Comparison of ENCODE assay signal across 8 cellular contexts in the genomic region with DNA sequence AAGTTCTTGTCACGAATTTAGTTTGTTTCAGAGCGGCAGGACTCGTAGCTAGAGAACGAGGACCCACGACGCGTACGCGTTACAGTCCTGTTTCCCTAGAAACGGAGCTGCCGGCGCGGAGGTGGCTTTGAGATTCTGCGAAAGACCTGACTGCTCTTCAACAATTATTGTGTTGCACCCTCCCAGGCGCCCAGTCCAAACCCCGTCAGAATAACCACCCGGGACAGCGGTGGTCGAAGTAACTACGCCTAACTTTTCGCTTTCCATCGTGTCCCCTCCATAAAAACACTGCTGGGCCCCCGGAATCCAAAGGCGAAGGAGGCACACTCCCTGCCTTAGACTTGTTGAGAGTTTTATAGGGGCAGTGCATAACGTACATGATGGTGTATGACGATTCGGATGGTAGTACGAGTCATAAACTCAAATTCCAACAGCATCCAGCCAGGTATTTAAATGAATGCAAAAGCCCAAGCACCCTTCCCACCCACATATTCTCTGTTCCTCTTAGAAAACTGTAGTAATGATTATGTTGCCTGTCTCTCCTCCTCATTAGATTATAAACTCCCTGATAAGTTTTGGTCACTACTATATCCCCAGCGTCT. TPM values are rescaled to one million over a fixed set of nuclear protein-coding genes. Genes with fewer than 3 reads are reported as not detected.
DNase-seq lines count a peak whose midpoint lies in the region; ATAC-seq, FAIRE-seq and TF ChIP-seq lines count a peak whose summit lies in the region.

No MANE protein-coding gene starts in this region.

- H3K79me2 ChIP-seq in MM.1S (ENCODE audit: low read length) (peaks cover 35% of the 10 kb centered on the region), mesendoderm (ENCODE audit: control insufficient read depth, insufficient read depth, low read length) (peaks cover 5% of the 10 kb centered on the region)

- DNase-seq in H54 (ENCODE audit: insufficient read length, low spot score) (no peak), MM.1S (peak; percentile 20), mesendoderm (no peak), cerebellar cortex (ENCODE audit: low spot score) (no peak), iPS-NIHi7 (ENCODE audit: extremely low spot score) (no peak), RCC 7860 (ENCODE audit: low spot score) (no peak)

- H3K4me3 ChIP-seq in MM.1S (ENCODE audit: low read length), result peak overlapping the region; percentile 96
- peak overlapping the region; percentile 53 for H3K4me3 ChIP-seq in mesendoderm (ENCODE audit: low read length)

- H3K9me2 ChIP-seq in MM.1S (replicated peaks; ENCODE audit: insufficient read depth, low read length), result no peaks in the 10 kb centered on the region

- peak overlapping the region; percentile 89 for H3K56ac ChIP-seq in mesendoderm (ENCODE audit: low read length)

- TF ChIP-seq CTCF in MM.1S (IDR thresholded peaks at IDR 0.05; ENCODE audit: low read length), result no peak

- no peak overlapping the region for H2BK15ac ChIP-seq in mesendoderm (replicated peaks; ENCODE audit: low read depth)

- TF ChIP-seq POLR2A in H54 (IDR thresholded peaks at IDR 0.05; ENCODE audit: low read depth, low read length), result 0 out of 2 replicates have a peak, but pooled peaks have one; percentile 2

- peaks cover 5% of the 10 kb centered on the region for H3K79me1 ChIP-seq in mesendoderm (ENCODE audit: low read length)

- peak overlapping the region; percentile 75 for H3K18ac ChIP-seq in mesendoderm (ENCODE audit: low read length)

- H3K27ac ChIP-seq in MM.1S (ENCODE audit: low read length) (peak overlapping the region; percentile 95; the same call in 1 of the 2 replicates), cingulate gyrus (ENCODE audit: low read depth, low read length) (peak overlapping the region; percentile 97), mesendoderm (ENCODE audit: low read depth, low read length) (peak overlapping the region; percentile 21)

- 0 out of 2 replicates have a peak, but pooled peaks cover 4% of the 10 kb centered on the region for H3K4me1 ChIP-seq in MM.1S (ENCODE audit: low read length)
- H3K4me1 ChIP-seq in mesendoderm (ENCODE audit: control insufficient read depth, low read depth, low read length), result no peaks in the 10 kb centered on the region

- ATAC-seq in GM18498 (IDR thresholded peaks at IDR 0.05; ENCODE audit: unreplicated experiment), result peak; percentile 17

- no peak overlapping the region for H4K8ac ChIP-seq in mesendoderm (ENCODE audit: low read depth, low read length)

- peak overlapping the region; percentile 98 for H3K9ac ChIP-seq in MM.1S (ENCODE audit: low read length)
- peak overlapping the region; percentile 78 for H3K9ac ChIP-seq in mesendoderm (ENCODE audit: low read length)

- no peak overlapping the region for H3K23ac ChIP-seq in mesendoderm (ENCODE audit: low read length)

- no peaks in the 10 kb centered on the region for H3K36me3 ChIP-seq in MM.1S (replicated peaks; ENCODE audit: insufficient read depth, low read length)
- no peaks in the 10 kb centered on the region for H3K36me3 ChIP-seq in mesendoderm (ENCODE audit: control insufficient read depth, insufficient read depth, low read length)

- H3F3A ChIP-seq in MM.1S (ENCODE audit: insufficient read depth, low read length), result peaks cover 9% of the 10 kb centered on the region

- no peaks in the 10 kb centered on the region for H3K9me3 ChIP-seq in MM.1S (replicated peaks; ENCODE audit: insufficient read depth, low read length)

- peak overlapping the region; percentile 45 for H3K4ac ChIP-seq in mesendoderm (ENCODE audit: low read depth, low read length)

- FAIRE-seq in H54 (lab: Jason Lieb, UNC) (no peak), RCC 7860 (lab: Jason Lieb, UNC) (no peak)

- no peaks in the 10 kb centered on the region for H4K20me1 ChIP-seq in MM.1S (ENCODE audit: insufficient read depth, low read length)

- H2BK120ac ChIP-seq in mesendoderm (ENCODE audit: low read depth, low read length), result no peak overlapping the region

- no peaks in the 10 kb centered on the region for H3K27me3 ChIP-seq in MM.1S (replicated peaks; ENCODE audit: insufficient read depth, low read length)
- no peaks in the 10 kb centered on the region for H3K27me3 ChIP-seq in mesendoderm (ENCODE audit: insufficient read depth, low read length, poor library complexity)

- WGBS in mesendoderm (ENCODE audit: extremely low coverage, insufficient coverage, low lambda C conversion rate), result no CpG with 5 or more reads among the region's 29 CpGs

- H3K4me2 ChIP-seq in MM.1S (ENCODE audit: low read depth, low read length) (peak overlapping the region; percentile 78), mesendoderm (ENCODE audit: low read length) (peak overlapping the region; percentile 82)

- no peak overlapping the region for H2AK5ac ChIP-seq in mesendoderm (ENCODE audit: low read length)

- peak overlapping the region; percentile 61 for H4K5ac ChIP-seq in mesendoderm (ENCODE audit: low read length)

- H2AFZ ChIP-seq in MM.1S (ENCODE audit: low read length), result peak overlapping the region; percentile 93

- H2BK5ac ChIP-seq in mesendoderm (ENCODE audit: low read length), result no peak overlapping the region

RNA-seq across cellular contexts. Expression of gene STAM2, which starts 0.7 kb away (rescaled TPM):
- polyA plus RNA-seq in mesendoderm (2013, experiment 1 of 2), result 8.4 TPM
- polyA plus RNA-seq in mesendoderm (2013, experiment 2 of 2), result 8.8 TPM

Comparison
In these comparisons a context has a peak if more than half of its experiments do, and no peak if none do; other contexts are left out.
1. H3K27ac ChIP-seq: peak in every context shown above with its lines; median percentile 97 in cingulate gyrus; 95 in MM.1S; 21 in mesendoderm.